1 cellular context compared by ENCODE assay signal in the genomic region with DNA sequence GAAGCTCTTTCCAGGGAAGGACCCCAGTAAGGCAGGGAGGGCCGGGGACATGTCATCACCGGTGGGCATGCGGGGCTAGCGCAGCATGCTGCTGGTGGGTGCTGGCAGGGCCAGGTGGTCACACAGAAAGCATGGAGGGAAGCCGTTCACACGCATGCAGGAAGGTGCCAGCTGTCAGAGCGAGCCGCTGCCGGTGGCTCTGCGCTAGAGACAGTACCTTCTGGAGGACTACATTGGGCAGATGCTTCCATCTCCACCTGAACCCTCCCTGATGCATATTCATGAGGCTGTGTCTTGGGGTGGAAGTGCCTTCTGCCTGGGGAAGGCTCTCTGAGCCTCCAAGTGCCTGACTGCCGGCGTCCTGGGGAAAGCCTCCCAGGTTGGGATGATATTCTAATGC.
TF ChIP-seq lines count a peak whose summit lies in the region.

No MANE protein-coding gene starts in this region.

TF ChIP-seq in H1, 55 proteins besides CTCF, POLR2A, EP300 and RAD21 (continued from another document):
- TF ChIP-seq, protein P1, sequence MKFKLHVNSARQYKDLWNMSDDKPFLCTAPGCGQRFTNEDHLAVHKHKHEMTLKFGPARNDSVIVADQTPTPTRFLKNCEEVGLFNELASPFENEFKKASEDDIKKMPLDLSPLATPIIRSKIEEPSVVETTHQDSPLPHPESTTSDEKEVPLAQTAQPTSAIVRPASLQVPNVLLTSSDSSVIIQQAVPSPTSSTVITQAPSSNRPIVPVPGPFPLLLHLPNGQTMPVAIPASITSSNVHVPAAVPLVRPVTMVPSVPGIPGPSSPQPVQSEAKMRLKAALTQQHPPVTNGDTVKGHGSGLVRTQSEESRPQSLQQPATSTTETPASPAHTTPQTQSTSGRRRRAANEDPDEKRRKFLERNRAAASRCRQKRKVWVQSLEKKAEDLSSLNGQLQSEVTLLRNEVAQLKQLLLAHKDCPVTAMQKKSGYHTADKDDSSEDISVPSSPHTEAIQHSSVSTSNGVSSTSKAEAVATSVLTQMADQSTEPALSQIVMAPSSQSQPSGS (IDR thresholded peaks at IDR 0.05; ENCODE audit: low read length) = no peak
- no peak for TF ChIP-seq SUZ12 (IDR thresholded peaks at IDR 0.05; ENCODE audit: low read length)
- no peak for TF ChIP-seq PHF8 (conservative IDR thresholded peaks at IDR 0.05; ENCODE audit: low read depth, low read length)
- no peak for TF ChIP-seq HDAC2 (IDR thresholded peaks at IDR 0.05; ENCODE audit: borderline replicate concordance in 1 of 2, low read depth in 2 of 2, low read length in 2 of 2)
- no peak for TF ChIP-seq POU5F1 (IDR thresholded peaks at IDR 0.05; ENCODE audit: low read depth, low read length)
- no peak for TF ChIP-seq TEAD4 (IDR thresholded peaks at IDR 0.05; ENCODE audit: low read depth, low read length)
